Comparison of ENCODE assay signal across 8 cellular contexts in the genomic region with DNA sequence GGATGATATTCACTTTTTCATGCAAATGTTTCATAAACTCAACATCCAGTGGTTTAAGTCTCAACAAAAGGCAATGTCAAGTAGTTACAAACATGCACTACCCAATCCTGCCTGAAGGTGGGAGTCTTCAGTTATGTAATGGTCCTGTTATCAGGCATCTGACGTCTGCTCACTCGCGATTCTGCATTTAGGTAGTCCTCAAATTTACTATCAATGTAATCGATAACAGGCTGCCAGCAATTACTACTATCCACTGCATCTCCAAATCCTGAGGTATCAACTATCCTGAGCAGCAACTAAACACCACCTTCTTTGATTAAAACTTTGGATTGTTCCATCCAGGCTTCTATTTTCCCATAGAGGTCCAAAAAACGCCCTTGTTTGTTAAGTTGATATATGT. TPM values are rescaled to one million over a fixed set of nuclear protein-coding genes. Genes with fewer than 3 reads are reported as not detected.
DNase-seq lines count a peak whose midpoint lies in the region; ATAC-seq and TF ChIP-seq lines count a peak whose summit lies in the region.

No MANE protein-coding gene starts in this region.

- CTCF ChIA-PET in AG04449 (lab: Yijun Ruan, JAX): interaction anchor here (0.9 to 2.2 kb wide), 2 partner anchors 20 to 494 kb away, joined by 4 to 7 read pairs; no protein-coding TSS in a partner anchor
- CTCF ChIA-PET in activated CD8-positive, alpha-beta T cell treated with anti-CD3 and anti-CD28 coated beads, Interleukin-2, amount 10 ng/mL, durations not matched to agents 7 days and 5 days (lab: Charles Lee): interaction anchor here (1.0 to 2.9 kb wide), 3 partner anchors 20 to 251 kb away, joined by 3 to 14 read pairs (median 5); no protein-coding TSS in a partner anchor

- no peak overlapping the region for H3K4ac ChIP-seq in trophoblast cell (ENCODE audit: low read depth, low read length)

- no peaks in the 10 kb centered on the region for H3K36me3 Mint-ChIP-seq in activated CD8-positive, alpha-beta T cell treated with anti-CD3 and anti-CD28 coated beads, Interleukin-2, amount 10 ng/mL, durations not matched to agents 7 days and 5 days (ENCODE audit: low read depth)

- H4K8ac ChIP-seq in trophoblast cell (ENCODE audit: low read depth, low read length): no peak overlapping the region

- H3K4me3 ChIP-seq in AG04449 (ENCODE audit: low read depth, low read length) (no peak overlapping the region), fibroblast of the aortic adventitia (ENCODE audit: low read depth, low read length) (no peak overlapping the region), trophoblast cell (ENCODE audit: low read depth, low read length) (no peak overlapping the region)

- H3K79me1 ChIP-seq in trophoblast cell (ENCODE audit: low read length): peaks cover 27% of the 10 kb centered on the region

- no peak overlapping the region for H2BK5ac ChIP-seq in trophoblast cell (ENCODE audit: low read depth, low read length, poor library complexity)

- H2BK120ac ChIP-seq in trophoblast cell (ENCODE audit: insufficient read depth, low read length, poor library complexity): no peak overlapping the region

- H2AFZ ChIP-seq in trophoblast cell (ENCODE audit: insufficient read depth, low read length, poor library complexity): no peak overlapping the region

- DNase-seq in AG04449 (ENCODE audit: low read depth, low spot score) (no peak), NCI-H226 (peak; percentile 40), fibroblast of the aortic adventitia (ENCODE audit: low read depth) (peak; percentile 74), trophoblast cell (peak; percentile 83 to 92), DMS79 treated with DMSO at 0.1 percent for 48 hours (lab: John Stamatoyannopoulos, UW) (no peak)
- DNase-seq in activated CD8-positive, alpha-beta T cell treated with anti-CD3 and anti-CD28 coated beads, Interleukin-2, amount 10 ng/mL, durations not matched to agents 7 days and 5 days: peak; percentile 70

- H3K27me3 ChIP-seq in trophoblast cell (ENCODE audit: insufficient read depth, low read length): no peaks in the 10 kb centered on the region

- no peak overlapping the region for H3K4me2 ChIP-seq in trophoblast cell (ENCODE audit: low read length)

- H3K23ac ChIP-seq in trophoblast cell (ENCODE audit: low read length): no peak overlapping the region

- WGBS in trophoblast cell (ENCODE audit: extremely low coverage, insufficient coverage, insufficient read length): no CpG with 5 or more reads among the region's 5 CpGs

- TF ChIP-seq CTCF in AG04449 (IDR thresholded peaks at IDR 0.05; ENCODE audit: insufficient read depth, low read length, missing control alignments) (peak; percentile 54), GM12872 (IDR thresholded peaks at IDR 0.05; ENCODE audit: insufficient read depth, low read depth, low read length) (peak; percentile 49), fibroblast of the aortic adventitia (IDR thresholded peaks at IDR 0.05; ENCODE audit: insufficient read depth, low read length) (peak; percentile 81)

- no peaks in the 10 kb centered on the region for H3K36me3 ChIP-seq in trophoblast cell (ENCODE audit: control insufficient read depth in 1 of 2, insufficient read depth in 2 of 2, low read length in 2 of 2)

- no peaks in the 10 kb centered on the region for H3K27me3 Mint-ChIP-seq in activated CD8-positive, alpha-beta T cell treated with anti-CD3 and anti-CD28 coated beads, Interleukin-2, amount 10 ng/mL, durations not matched to agents 7 days and 5 days (ENCODE audit: low read depth)

- no peak overlapping the region for H3K27ac Mint-ChIP-seq in activated CD8-positive, alpha-beta T cell treated with anti-CD3 and anti-CD28 coated beads, Interleukin-2, amount 10 ng/mL, durations not matched to agents 7 days and 5 days

- H3K9ac ChIP-seq in trophoblast cell (ENCODE audit: low read length): no peak overlapping the region

- H4K91ac ChIP-seq in trophoblast cell (ENCODE audit: low read depth, low read length): no peak overlapping the region

- H3K9me3 ChIP-seq in trophoblast cell (ENCODE audit: insufficient read depth, low read depth, low read length): peaks cover 1% of the 10 kb centered on the region

- H3K27ac ChIP-seq in trophoblast cell (ENCODE audit: low read depth, low read length): peak overlapping the region; percentile 43

- H4K12ac ChIP-seq in trophoblast cell (ENCODE audit: low read depth, low read length): no peak overlapping the region

- H2AK5ac ChIP-seq in trophoblast cell (ENCODE audit: low read length): no peak overlapping the region

- no peak overlapping the region for H3K4me3 Mint-ChIP-seq in activated CD8-positive, alpha-beta T cell treated with anti-CD3 and anti-CD28 coated beads, Interleukin-2, amount 10 ng/mL, durations not matched to agents 7 days and 5 days

- H3K9me3 Mint-ChIP-seq in activated CD8-positive, alpha-beta T cell treated with anti-CD3 and anti-CD28 coated beads, Interleukin-2, amount 10 ng/mL, durations not matched to agents 7 days and 5 days (ENCODE audit: insufficient read depth): no peaks in the 10 kb centered on the region

- no peak for ATAC-seq in activated CD8-positive, alpha-beta T cell treated with anti-CD3 and anti-CD28 coated beads, Interleukin-2, amount 10 ng/mL, durations not matched to agents 7 days and 5 days
- ATAC-seq in GM18870 (IDR thresholded peaks at IDR 0.05; ENCODE audit: unreplicated experiment): no peak

- no peak overlapping the region for H3K14ac ChIP-seq in trophoblast cell (ENCODE audit: low read length)

- peaks cover 14 to 27% of the 10 kb centered on the region in 2 experiments for H3K4me1 ChIP-seq in trophoblast cell (ENCODE audit: control insufficient read depth in 1 of 2, insufficient read depth in 2 of 2, low read length in 2 of 2)

- H3K18ac ChIP-seq in trophoblast cell (ENCODE audit: low read length): no peak overlapping the region

- peaks cover 2% of the 10 kb centered on the region for H3K79me2 ChIP-seq in trophoblast cell (ENCODE audit: control insufficient read depth, insufficient read depth, low read length, poor library complexity)

- no peak overlapping the region for H2BK12ac ChIP-seq in trophoblast cell (ENCODE audit: low read length)

- POLR2A ChIA-PET in AG04449 (lab: Yijun Ruan, JAX): no interaction called here
- POLR2A ChIA-PET in activated CD8-positive, alpha-beta T cell treated with anti-CD3 and anti-CD28 coated beads, Interleukin-2, amount 10 ng/mL, durations not matched to agents 7 days and 5 days (lab: Charles Lee): no interaction called here

- H3K4me1 Mint-ChIP-seq in activated CD8-positive, alpha-beta T cell treated with anti-CD3 and anti-CD28 coated beads, Interleukin-2, amount 10 ng/mL, durations not matched to agents 7 days and 5 days (ENCODE audit: low read depth): no peaks in the 10 kb centered on the region

RNA-seq across cellular contexts. Expression of a gene that starts 51.2 kb away (rescaled TPM):
- total RNA-seq in activated CD8-positive, alpha-beta T cell treated with anti-CD3 and anti-CD28 coated beads, Interleukin-2, amount 10 ng/mL, durations not matched to agents 7 days and 5 days: not detected
- total RNA-seq in fibroblast of the aortic adventitia (ENCODE audit: low replicate concordance): not detected in 2 replicates
- polyA plus RNA-seq in trophoblast cell (2013): 0.26 and 0.29 TPM in 2 replicates

Comparison
In these comparisons a context has a peak if more than half of its experiments do, and no peak if none do; other contexts are left out.
1. DNase-seq: peak in NCI-H226 (single experiment), activated CD8-positive, alpha-beta T cell treated with anti-CD3 and anti-CD28 coated beads, Interleukin-2, amount 10 ng/mL, durations not matched to agents 7 days and 5 days (single experiment), fibroblast of the aortic adventitia (single experiment) and trophoblast cell (2 of 2); none in AG04449 (single experiment) and DMS79 treated with DMSO at 0.1 percent for 48 hours (single experiment).
2. Peak in every context shown above with its lines, with median percentiles within 50 percentile points of each other: CTCF ChIP-seq.